30 cellular contexts compared by ENCODE assay signal in the genomic region with DNA sequence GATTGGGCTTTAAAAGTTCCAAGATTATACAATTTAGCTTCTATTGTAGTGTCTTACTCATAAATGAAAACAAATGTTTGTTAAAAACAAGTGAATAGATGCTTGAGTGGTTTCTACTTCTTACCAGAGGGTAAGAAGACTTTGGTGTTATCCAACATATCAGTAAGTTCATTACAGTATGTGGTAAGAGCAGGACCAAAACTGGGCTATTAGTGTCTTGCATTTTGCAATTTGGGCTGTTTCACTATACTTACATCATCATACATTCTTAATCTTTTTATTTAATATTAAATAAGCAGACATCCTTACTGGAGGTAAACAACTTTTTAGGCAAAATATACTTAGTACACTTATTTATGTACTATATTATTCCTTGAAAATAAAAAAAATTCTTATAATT.
"Had no signal": no experiment of that assay in that cellular context is flagged by ENCODE, and none has a peak within 500 bp of the region (broad histone marks: within the 10 kb centered on the region; RNA-seq: fewer than 3 reads in every experiment).

No MANE protein-coding gene starts in this region.

- H3K9me3 ChIP-seq: colonic mucosa, heart right ventricle, pancreas, prostate gland, sigmoid colon, stomach, thyroid gland, upper lobe of right lung had no signal

- H3K4me3 ChIP-seq: colonic mucosa, dorsolateral prefrontal cortex, heart right ventricle, pancreas, prostate gland, sigmoid colon, smooth muscle cell, stomach, thyroid gland, upper lobe of right lung had no signal

- H3K36me3 ChIP-seq: colonic mucosa, pancreas, prostate gland, sigmoid colon, stomach, thyroid gland, upper lobe of right lung, WERI-Rb-1 had no signal

- DNase-seq: activated CD4-positive, alpha-beta T cell treated with anti-CD3 and anti-CD28 coated beads, Interleukin-2, amount 10 ng/mL, durations not matched to agents 7 days and 5 days; activated CD4-positive, CD25-positive, alpha-beta regulatory T cell treated with anti-CD3 and anti-CD28 coated beads, Interleukin-2, amount 50 U/mL, for 72 hours; activated CD8-positive, alpha-beta T cell treated with anti-CD3 and anti-CD28 coated beads for 36 hours; activated gamma-delta T cell treated with Interleukin-2 at 50 U/mL for 16 hours; activated naive CD8-positive, alpha-beta T cell treated with anti-CD3 and anti-CD28 coated beads, Interleukin-2, amount 50 U/mL, for 24 hours; activated T-cell treated with anti-CD3 and anti-CD28 coated beads, Interleukin-2, amount 50 U/mL, for 4 hours; anterior cingulate cortex; colonic mucosa; dorsolateral prefrontal cortex; effector memory CD4-positive, alpha-beta T cell; foreskin keratinocyte; heart right ventricle; naive thymus-derived CD8-positive, alpha-beta T cell; nucleus accumbens; pancreas; sigmoid colon; stimulated activated CD4-positive, alpha-beta T cell treated with anti-CD3 and anti-CD28 coated beads, Interleukin-1b, Interleukin-23, amount 100 ng/mL, for 48 hours; stimulated activated CD4-positive, alpha-beta T cell treated with anti-CD3 and anti-CD28 coated beads, Interleukin-4, amount 100 ng/mL, for 4 hours; stimulated activated CD8-positive, alpha-beta memory T cell treated with anti-CD3 and anti-CD28 coated beads, Interleukin-4, amount 100 ng/mL, for 48 hours; stomach; SW 1271; T-helper 9 cell; thyroid gland; upper lobe of right lung; WERI-Rb-1 had no signal

- H3K4me1 ChIP-seq: colonic mucosa, foreskin keratinocyte, pancreas, prostate gland, stomach, thyroid gland, upper lobe of right lung had no signal

- H3K4me2 ChIP-seq: smooth muscle cell had no signal

- FAIRE-seq: bronchial epithelial cell, pancreas had no signal

- H3K27ac ChIP-seq: colonic mucosa, foreskin keratinocyte, heart right ventricle, pancreas, prostate gland, sigmoid colon, stomach, thyroid gland, upper lobe of right lung, WERI-Rb-1 had no signal

- ATAC-seq: activated CD8-positive, alpha-beta T cell treated with anti-CD3 and anti-CD28 coated beads for 36 hours; activated naive CD8-positive, alpha-beta T cell treated with anti-CD3 and anti-CD28 coated beads, Interleukin-2, amount 50 U/mL, for 24 hours; activated T-cell treated with anti-CD3 and anti-CD28 coated beads, Interleukin-2, amount 50 U/mL, for 4 hours; activated T-helper 17 cell treated with anti-CD3 and anti-CD28 coated beads, Interleukin-2, amount 50 U/mL, for 72 hours; foreskin keratinocyte; heart right ventricle; naive thymus-derived CD8-positive, alpha-beta T cell; pancreas; stimulated activated memory B cell treated with anti-CD40 and anti-IgM and Interleukin-4, amounts not matched to agents 10 μg/mL and 1 μg/mL and 100 μg/mL, for 72 hours; upper lobe of right lung had no signal

- H3K27me3 ChIP-seq: colonic mucosa, dorsolateral prefrontal cortex, foreskin keratinocyte, heart right ventricle, sigmoid colon, stomach, thyroid gland, upper lobe of right lung had no signal
